ENCODE assay signal across 3 cellular contexts in the genomic region with DNA sequence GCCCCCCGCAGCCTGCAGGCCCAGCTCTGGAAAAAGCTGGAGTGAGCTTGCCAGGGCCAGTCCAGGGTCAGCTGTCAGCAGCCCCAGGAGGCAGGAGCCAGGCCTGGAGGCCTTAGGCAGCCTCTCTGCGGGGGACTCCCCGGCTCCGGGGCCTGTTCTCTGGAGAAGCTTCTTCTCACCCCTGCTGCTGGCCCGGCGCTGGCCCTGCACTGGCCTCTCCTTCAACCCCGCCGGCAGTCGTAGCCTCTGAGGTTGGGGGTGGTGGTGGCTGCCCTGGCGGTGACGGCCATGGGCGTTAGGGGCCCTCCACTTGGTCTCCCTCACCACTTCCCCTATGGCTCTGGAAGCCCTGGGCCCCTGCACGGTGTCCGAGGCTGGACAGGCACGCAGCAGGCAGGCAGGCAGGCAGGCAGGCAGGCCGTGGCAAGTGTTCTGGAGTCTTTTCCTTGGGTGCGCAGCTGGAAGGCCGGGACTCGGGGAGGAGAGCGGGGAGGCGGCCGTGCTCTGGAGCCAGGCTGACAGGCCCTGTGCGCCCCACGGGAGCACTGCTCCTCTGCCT.
TF ChIP-seq lines count a peak whose summit lies in the region.

No MANE protein-coding gene starts in this region.

TF ChIP-seq in SK-N-SH treated with all-trans-retinoic acid at 6 μM for 48 hours, 23 proteins besides CTCF, POLR2A, EP300 and RAD21:
- TF ChIP-seq OSR1 (CRISPR knock-in tag; IDR thresholded peaks at IDR 0.05) (no peak), ESRRG (CRISPR knock-in tag; IDR thresholded peaks at IDR 0.05) (no peak), CSDC2 (CRISPR knock-in tag; IDR thresholded peaks at IDR 0.05) (no peak), ISL1 (CRISPR knock-in tag; IDR thresholded peaks at IDR 0.05) (no peak), TOX (CRISPR knock-in tag; IDR thresholded peaks at IDR 0.05; ENCODE audit: borderline replicate concordance) (no peak), ZFP3 (CRISPR knock-in tag; IDR thresholded peaks at IDR 0.05) (no peak), PPARA (CRISPR knock-in tag; IDR thresholded peaks at IDR 0.05; ENCODE audit: borderline replicate concordance) (no peak), RARB (CRISPR knock-in tag; IDR thresholded peaks at IDR 0.05) (no peak), ZNF565 (CRISPR knock-in tag; conservative IDR thresholded peaks at IDR 0.05; ENCODE audit: low read depth) (no peak)
TF ChIP-seq in SK-N-SH treated with all-trans-retinoic acid at 6 μM for 48 hours: peak in this region for 0.

TF ChIP-seq in SK-N-SH, 30 proteins besides CTCF, POLR2A, EP300 and RAD21:
- no peak for TF ChIP-seq MEF2A (IDR thresholded peaks at IDR 0.05; ENCODE audit: borderline replicate concordance, low read depth)

TF ChIP-seq in H1, 55 proteins besides CTCF, POLR2A, EP300 and RAD21:
- TF ChIP-seq ASH2L (IDR thresholded peaks at IDR 0.05; ENCODE audit: low read length) = peak; percentile 33
- no peak for TF ChIP-seq TCF12 (IDR thresholded peaks at IDR 0.05; ENCODE audit: low read depth, low read length)
- TF ChIP-seq KDM1A (IDR thresholded peaks at IDR 0.05; ENCODE audit: borderline replicate concordance, low read length) = no peak
- TF ChIP-seq RXRA (IDR thresholded peaks at IDR 0.05; ENCODE audit: insufficient read depth, low read depth, low read length) = no peak
- peak; percentile 78 for TF ChIP-seq RNF2 (IDR thresholded peaks at IDR 0.05; ENCODE audit: borderline replicate concordance, low read depth, low read length, missing control alignments, poor library complexity, severe bottlenecking)
- TF ChIP-seq CTBP2 (IDR thresholded peaks at IDR 0.05; ENCODE audit: borderline replicate concordance, insufficient read depth, insufficient read length, low read length) = no peak
